ENCODE assay signal across 9 cellular contexts in genomic region chr10:122490786-122491680, GRCh38. TPM values are rescaled to one million over a fixed set of nuclear protein-coding genes. Genes with fewer than 3 reads are reported as not detected.
DNase-seq lines count a peak whose midpoint lies in the region; ATAC-seq and TF ChIP-seq lines count a peak whose summit lies in the region.
"Had no signal": no experiment of that assay in that cellular context is flagged by ENCODE, and none has a peak within 500 bp of the region (broad histone marks: within the 10 kb centered on the region; RNA-seq: fewer than 3 reads in every experiment).

No MANE protein-coding gene starts in this region.

- H3K36me3 Mint-ChIP-seq in activated T-cell treated with anti-CD3 and anti-CD28 coated beads, Interleukin-2, amount 50 U/mL, for 72 hours (ENCODE audit: insufficient read depth in 2 of 2), result no peaks in the 10 kb centered on the region
- no peaks in the 10 kb centered on the region for H3K36me3 Mint-ChIP-seq in stimulated activated effector memory CD8-positive, alpha-beta T cell treated with anti-CD3 and anti-CD28 coated beads, Interleukin-12 subunit alpha, Interleukin-12 subunit beta, amount 100 ng/mL, for 72 hours

- H3K27ac Mint-ChIP-seq in activated T-cell treated with anti-CD3 and anti-CD28 coated beads, Interleukin-2, amount 50 U/mL, for 72 hours, result no peak overlapping the region
- peak overlapping the region; percentile 50 for H3K27ac Mint-ChIP-seq in stimulated activated effector memory CD8-positive, alpha-beta T cell treated with anti-CD3 and anti-CD28 coated beads, Interleukin-12 subunit alpha, Interleukin-12 subunit beta, amount 100 ng/mL, for 72 hours

- peaks cover 18% of the 10 kb centered on the region for H3K4me1 Mint-ChIP-seq in activated T-cell treated with anti-CD3 and anti-CD28 coated beads, Interleukin-2, amount 50 U/mL, for 72 hours (ENCODE audit: low read depth)
- peaks cover 42% of the 10 kb centered on the region for H3K4me1 Mint-ChIP-seq in stimulated activated effector memory CD8-positive, alpha-beta T cell treated with anti-CD3 and anti-CD28 coated beads, Interleukin-12 subunit alpha, Interleukin-12 subunit beta, amount 100 ng/mL, for 72 hours

- no peaks in the 10 kb centered on the region for H3K9me3 Mint-ChIP-seq in activated T-cell treated with anti-CD3 and anti-CD28 coated beads, Interleukin-2, amount 50 U/mL, for 72 hours
- H3K9me3 Mint-ChIP-seq in stimulated activated effector memory CD8-positive, alpha-beta T cell treated with anti-CD3 and anti-CD28 coated beads, Interleukin-12 subunit alpha, Interleukin-12 subunit beta, amount 100 ng/mL, for 72 hours, result no peaks in the 10 kb centered on the region

- H3K27me3 Mint-ChIP-seq in activated T-cell treated with anti-CD3 and anti-CD28 coated beads, Interleukin-2, amount 50 U/mL, for 72 hours (ENCODE audit: low read depth), result peaks cover 20% of the 10 kb centered on the region

- H3K4me1 ChIP-seq in Peyer's patch (peaks cover 0 to 25% (median 2%) of the 10 kb centered on the region in 4 donors), foreskin keratinocyte (peaks cover 34% of the 10 kb centered on the region)

- DNase-seq in Peyer's patch (peak in 2 of 3 donors; percentile 21 to 65), foreskin keratinocyte (peak; percentile 76 to 84), ureter (ENCODE audit: low spot score) (no peak), NCI-H146 (lab: John Stamatoyannopoulos, UW) (no peak)
- DNase-seq in activated T-cell treated with anti-CD3 and anti-CD28 coated beads, Interleukin-2, amount 50 U/mL, for 72 hours, result peak; percentile 43 to 62
- DNase-seq in stimulated activated effector memory CD8-positive, alpha-beta T cell treated with anti-CD3 and anti-CD28 coated beads, Interleukin-12 subunit alpha, Interleukin-12 subunit beta, amount 100 ng/mL, for 72 hours (ENCODE audit: low spot score in 2 of 2), result peak; percentile 20 to 58

- no peak overlapping the region for H3K4me3 ChIP-seq in Peyer's patch
- H3K4me3 ChIP-seq: cardiac muscle cell had no signal

- no peak for TF ChIP-seq CTCF in Peyer's patch (IDR thresholded peaks at IDR 0.05)
- no peak for TF ChIP-seq CTCF in foreskin keratinocyte (conservative IDR thresholded peaks at IDR 0.05)

- H3K27ac ChIP-seq in Peyer's patch, result peak overlapping the region in 1 of 4 donors; percentile 42
- H3K27ac ChIP-seq in foreskin keratinocyte, result peak overlapping the region; percentile 11
- H3K27ac ChIP-seq: cardiac muscle cell, KMS-11 had no signal

- TF ChIP-seq POLR2A in Peyer's patch (IDR thresholded peaks at IDR 0.05), result no peak

- H3K4me3 Mint-ChIP-seq in activated T-cell treated with anti-CD3 and anti-CD28 coated beads, Interleukin-2, amount 50 U/mL, for 72 hours, result peak overlapping the region; percentile 8 to 32
- H3K4me3 Mint-ChIP-seq in stimulated activated effector memory CD8-positive, alpha-beta T cell treated with anti-CD3 and anti-CD28 coated beads, Interleukin-12 subunit alpha, Interleukin-12 subunit beta, amount 100 ng/mL, for 72 hours, result peak overlapping the region; percentile 46

- H3K36me3 ChIP-seq in Peyer's patch, result no peaks in the 10 kb centered on the region
- H3K36me3 ChIP-seq: cardiac muscle cell had no signal

- ATAC-seq in activated T-cell treated with anti-CD3 and anti-CD28 coated beads, Interleukin-2, amount 50 U/mL, for 72 hours (replicated peaks in 1 of 2), result peak; percentile 91 to 97
- ATAC-seq in foreskin keratinocyte, result peak; percentile 73
- ATAC-seq in stimulated activated effector memory CD8-positive, alpha-beta T cell treated with anti-CD3 and anti-CD28 coated beads, Interleukin-12 subunit alpha, Interleukin-12 subunit beta, amount 100 ng/mL, for 72 hours, result peak; percentile 95
- ATAC-seq in HG03159 (IDR thresholded peaks at IDR 0.05; ENCODE audit: unreplicated experiment), result no peak

- H3K9me3 ChIP-seq in Peyer's patch, result no peaks in the 10 kb centered on the region

- H3K27me3 ChIP-seq in Peyer's patch (no peaks in the 10 kb centered on the region), foreskin keratinocyte (no peaks in the 10 kb centered on the region)
- H3K27me3 ChIP-seq: cardiac muscle cell had no signal

RNA-seq across cellular contexts. Expression of gene HTRA1, which starts 29.7 kb away (rescaled TPM):
- total RNA-seq in Peyer's patch (10 to 100 TPM; 12.3 to 26.1 (median 17.3) TPM), foreskin keratinocyte (375 and 388 TPM in 2 replicates), ureter (55.2 TPM)
- not detected for total RNA-seq in activated T-cell treated with anti-CD3 and anti-CD28 coated beads, Interleukin-2, amount 50 U/mL, for 72 hours
- polyA plus RNA-seq in foreskin keratinocyte, result 396 and 403 TPM in 2 replicates

RNA-seq across cellular contexts. Expression of gene ARMS2, which starts 36.6 kb away (rescaled TPM):
- total RNA-seq in Peyer's patch, result not detected
- not detected for total RNA-seq in activated T-cell treated with anti-CD3 and anti-CD28 coated beads, Interleukin-2, amount 50 U/mL, for 72 hours
- total RNA-seq in foreskin keratinocyte, result not detected in 2 replicates
- polyA plus RNA-seq in foreskin keratinocyte, result not detected in 2 replicates
- not detected for total RNA-seq in ureter
- total RNA-seq: cardiac muscle cell had no signal
- polyA plus RNA-seq: cardiac muscle cell had no signal

Comparison
In these comparisons a context has a peak if more than half of its experiments do, and no peak if none do; other contexts are left out.
1. DNase-seq: peak in Peyer's patch (2 of 3), activated T-cell treated with anti-CD3 and anti-CD28 coated beads, Interleukin-2, amount 50 U/mL, for 72 hours (2 of 2), foreskin keratinocyte (2 of 2) and stimulated activated effector memory CD8-positive, alpha-beta T cell treated with anti-CD3 and anti-CD28 coated beads, Interleukin-12 subunit alpha, Interleukin-12 subunit beta, amount 100 ng/mL, for 72 hours (2 of 2); none in ureter (single experiment) and NCI-H146 (single experiment).
2. RNA of gene HTRA1, which starts 29.7 kb away (total RNA-seq): 375 to 388 TPM in foreskin keratinocyte, 55.2 TPM in ureter (single experiment) and 12.3 to 26.1 TPM in Peyer's patch; not detected in activated T-cell treated with anti-CD3 and anti-CD28 coated beads, Interleukin-2, amount 50 U/mL, for 72 hours; every median in the first group is over 10 times any median in the second.